ENCODE assay signal across 1 cellular context in genomic region chr1:24374891-24375786, GRCh38.
TF ChIP-seq lines count a peak whose summit lies in the region.

No MANE protein-coding gene starts in this region.

TF ChIP-seq in H1, 55 proteins besides CTCF, POLR2A, EP300 and RAD21:
- TF ChIP-seq SIN3A (conservative IDR thresholded peaks at IDR 0.05 in 1 of 2, IDR thresholded peaks at IDR 0.05 in 1 of 2; ENCODE audit: low read depth in 1 of 2, low read length in 2 of 2) (peak in 1 of 2 experiments; percentile 42; a peak in 1 of 4 replicates), NANOG (IDR thresholded peaks at IDR 0.05; ENCODE audit: insufficient read depth, low read depth, low read length, poor library complexity, severe bottlenecking) (peak; percentile 58), HDAC2 (IDR thresholded peaks at IDR 0.05; ENCODE audit: borderline replicate concordance in 1 of 2, low read depth in 2 of 2, low read length in 2 of 2) (no peak), CBX5 (IDR thresholded peaks at IDR 0.05; ENCODE audit: low read depth, low read length) (no peak), SP4 (IDR thresholded peaks at IDR 0.05; ENCODE audit: low read length) (no peak), CHD7 (IDR thresholded peaks at IDR 0.05; ENCODE audit: insufficient replicate concordance, low read length) (no peak), KDM5A (IDR thresholded peaks at IDR 0.05; ENCODE audit: low read length) (no peak), JUN (IDR thresholded peaks at IDR 0.05; ENCODE audit: low read depth, low read length) (no peak), BCL11A (IDR thresholded peaks at IDR 0.05; ENCODE audit: low read depth in 2 of 2, low read length in 2 of 2) (no peak), TAF7 (optimal IDR thresholded peaks at IDR 0.05; ENCODE audit: borderline replicate concordance, low read depth, low read length) (no peak), TCF12 (IDR thresholded peaks at IDR 0.05; ENCODE audit: low read depth, low read length) (peak; percentile 95), RBBP5 (IDR thresholded peaks at IDR 0.05; ENCODE audit: borderline replicate concordance, low read depth, low read length) (no peak), BACH1 (IDR thresholded peaks at IDR 0.05; ENCODE audit: low read length) (no peak), SP1 (IDR thresholded peaks at IDR 0.05; ENCODE audit: low read depth, low read length) (0 out of 2 replicates have a peak, but pooled peaks have one; percentile 23), EZH2 (IDR thresholded peaks at IDR 0.05; ENCODE audit: low read depth, low read length, severe bottlenecking) (no peak), SIX5 (IDR thresholded peaks at IDR 0.05; ENCODE audit: low read depth, low read length) (no peak)
